18 cellular contexts compared by ENCODE assay signal in genomic region chr19:50178859-50179537, GRCh38. TPM values are rescaled to one million over a fixed set of nuclear protein-coding genes. Genes with fewer than 3 reads are reported as not detected.
DNase-seq lines count a peak whose midpoint lies in the region; ATAC-seq and TF ChIP-seq lines count a peak whose summit lies in the region.
"Had no signal": no experiment of that assay in that cellular context is flagged by ENCODE, and none has a peak within 500 bp of the region (broad histone marks: within the 10 kb centered on the region; RNA-seq: fewer than 3 reads in every experiment).

No MANE protein-coding gene starts in this region.

- ATAC-seq in HG03432 (IDR thresholded peaks at IDR 0.05; ENCODE audit: unreplicated experiment) = no peak
- ATAC-seq in HG02623 (IDR thresholded peaks at IDR 0.05; ENCODE audit: unreplicated experiment) = no peak
- ATAC-seq in GM18520 (IDR thresholded peaks at IDR 0.05; ENCODE audit: unreplicated experiment) = no peak
- ATAC-seq: effector memory CD8-positive, alpha-beta T cell; gastrocnemius medialis had no signal

- DNase-seq in LoVo (ENCODE audit: low spot score) (peak; percentile 77), epithelial cell of esophagus (ENCODE audit: low read depth) (peak; percentile 25), ureter (ENCODE audit: low spot score) (no peak)
- DNase-seq: activated CD4-positive, alpha-beta memory T cell treated with anti-CD3 and anti-CD28 coated beads for 36 hours; central memory CD4-positive, alpha-beta T cell; effector memory CD8-positive, alpha-beta T cell; gastrocnemius medialis; nucleus accumbens; sigmoid colon; stimulated activated CD4-positive, alpha-beta T cell treated with anti-CD3 and anti-CD28 coated beads, Interleukin-4, amount 100 ng/mL, for 24 hours; tibial artery had no signal

- H3K4me1 Mint-ChIP-seq in nephron = peaks cover 14% of the 10 kb centered on the region
- H3K4me1 Mint-ChIP-seq: memory B cell had no signal

- peak overlapping the region in 7 of 11 experiments; percentile 8 to 55 (median 32); a peak in 12 of 22 replicates for H3K9ac ChIP-seq in BLaER1 treated with 17β-estradiol and CSF1 and Interleukin-3, amounts not matched to agents 10 nM and 100 nM
- H3K9ac ChIP-seq: KMS-11 had no signal

- H3K27me3 Mint-ChIP-seq in nephron (ENCODE audit: low read depth) = peaks cover 15% of the 10 kb centered on the region

- H3K36me3 ChIP-seq in BLaER1 treated with 17β-estradiol and CSF1 and Interleukin-3, amounts not matched to agents 10 nM and 100 nM = no peaks in the 10 kb centered on the region
- H3K36me3 ChIP-seq: gastrocnemius medialis, sigmoid colon, tibial artery had no signal

- no peak overlapping the region for H3K4me3 ChIP-seq in BLaER1 treated with 17β-estradiol and CSF1 and Interleukin-3, amounts not matched to agents 10 nM and 100 nM
- H3K4me3 ChIP-seq in epithelial cell of esophagus (ENCODE audit: low read length) = no peak overlapping the region
- H3K4me3 ChIP-seq: gastrocnemius medialis, sigmoid colon, tibial artery had no signal

- H3K9me3 Mint-ChIP-seq in nephron = no peaks in the 10 kb centered on the region
- H3K9me3 Mint-ChIP-seq: activated CD4-positive, alpha-beta memory T cell treated with anti-CD3 and anti-CD28 coated beads for 36 hours; effector memory CD8-positive, alpha-beta T cell had no signal

- peak overlapping the region; percentile 30 to 89 (median 86) for H3K27ac Mint-ChIP-seq in nephron
- H3K27ac Mint-ChIP-seq: activated CD4-positive, alpha-beta memory T cell treated with anti-CD3 and anti-CD28 coated beads for 36 hours; effector memory CD8-positive, alpha-beta T cell; memory B cell had no signal

- H3K36me3 Mint-ChIP-seq in nephron (ENCODE audit: low read depth) = no peaks in the 10 kb centered on the region
- H3K36me3 Mint-ChIP-seq: activated CD4-positive, alpha-beta memory T cell treated with anti-CD3 and anti-CD28 coated beads for 36 hours; memory B cell had no signal

- H3K4me3 Mint-ChIP-seq in nephron = peak overlapping the region in 1 of 3 experiments; percentile 26
- H3K4me3 Mint-ChIP-seq: activated CD4-positive, alpha-beta memory T cell treated with anti-CD3 and anti-CD28 coated beads for 36 hours; effector memory CD8-positive, alpha-beta T cell; memory B cell had no signal

- H3K9me3 ChIP-seq in BLaER1 treated with 17β-estradiol and CSF1 and Interleukin-3, amounts not matched to agents 10 nM and 100 nM (replicated peaks in 1 of 11) = peaks cover 0 to 11% (median 0%) of the 10 kb centered on the region in 11 experiments; a peak in 6 of 22 replicates
- H3K9me3 ChIP-seq: gastrocnemius medialis, sigmoid colon, tibial artery had no signal

- TF ChIP-seq CTCF in epithelial cell of esophagus (IDR thresholded peaks at IDR 0.05; ENCODE audit: insufficient read depth, low read depth, low read length, missing control alignments) (no peak), nephron (IDR thresholded peaks at IDR 0.05; ENCODE audit: unreplicated experiment in 3 of 3) (no peak)

- peak overlapping the region; percentile 20 to 79 (median 58); a peak in 21 of 22 replicates for H3K4me2 ChIP-seq in BLaER1 treated with 17β-estradiol and CSF1 and Interleukin-3, amounts not matched to agents 10 nM and 100 nM
- H3K4me2 ChIP-seq: KMS-11 had no signal

- no peaks in the 10 kb centered on the region for H3K27me3 ChIP-seq in BLaER1 treated with 17β-estradiol and CSF1 and Interleukin-3, amounts not matched to agents 10 nM and 100 nM
- H3K27me3 ChIP-seq: gastrocnemius medialis had no signal

- H4K20me1 ChIP-seq in BLaER1 treated with 17β-estradiol and CSF1 and Interleukin-3, amounts not matched to agents 10 nM and 100 nM = no peaks in the 10 kb centered on the region

- H3K27ac ChIP-seq in BLaER1 treated with 17β-estradiol and CSF1 and Interleukin-3, amounts not matched to agents 10 nM and 100 nM = peak overlapping the region in 9 of 11 experiments; percentile 25 to 64 (median 43); a peak in 15 of 22 replicates
- H3K27ac ChIP-seq: gastrocnemius medialis, KMS-11, sigmoid colon, tibial artery had no signal

- H3K4me1 ChIP-seq in BLaER1 treated with 17β-estradiol and CSF1 and Interleukin-3, amounts not matched to agents 10 nM and 100 nM = peaks cover 10 to 19% (median 16%) of the 10 kb centered on the region in 10 experiments
- H3K4me1 ChIP-seq: gastrocnemius medialis, sigmoid colon, tibial artery had no signal

RNA-seq across cellular contexts. Expression of gene IZUMO2, which starts 15.9 kb away (rescaled TPM):
- total RNA-seq in ureter = not detected
- total RNA-seq: activated CD4-positive, alpha-beta memory T cell treated with anti-CD3 and anti-CD28 coated beads for 36 hours; gastrocnemius medialis; sigmoid colon had no signal

RNA-seq across cellular contexts. Expression of gene MYH14, which starts 24.4 kb away (rescaled TPM):
- 134 TPM for total RNA-seq in ureter
- total RNA-seq: activated CD4-positive, alpha-beta memory T cell treated with anti-CD3 and anti-CD28 coated beads for 36 hours had no signal
